In the genomic region with DNA sequence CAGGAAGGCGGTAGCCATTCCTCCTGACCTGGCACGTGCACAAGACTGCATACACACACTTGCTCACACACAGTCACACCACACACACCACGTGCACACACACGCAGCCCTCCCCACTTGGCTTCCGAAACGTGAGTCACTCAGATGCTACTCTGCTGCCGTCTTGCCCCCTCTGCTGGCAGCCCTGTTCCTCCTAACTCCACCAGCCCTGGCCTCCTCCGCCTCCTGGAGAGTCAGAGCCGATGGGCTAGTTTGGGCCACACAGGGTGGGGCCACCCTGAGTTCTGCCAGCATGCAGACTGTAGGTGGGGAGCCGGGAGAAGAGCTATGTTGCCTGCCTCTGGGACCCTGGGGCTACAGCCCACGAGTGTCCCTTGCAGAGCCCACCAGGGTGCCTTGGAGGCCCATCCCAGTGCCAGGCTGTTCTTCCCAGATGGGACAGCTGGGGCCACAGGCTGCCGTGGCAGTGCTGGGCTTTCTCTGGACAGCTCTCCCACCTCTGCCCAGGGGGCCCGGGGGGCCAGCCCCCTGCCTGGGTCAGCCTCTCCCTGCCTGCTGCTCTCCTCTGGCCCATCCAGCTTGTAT, we compare ENCODE assay signal across 8 cellular contexts. TPM values are rescaled to one million over a fixed set of nuclear protein-coding genes. Genes with fewer than 3 reads are reported as not detected.
DNase-seq lines count a peak whose midpoint lies in the region; ATAC-seq lines count a peak whose summit lies in the region.

No MANE protein-coding gene starts in this region.

- no peaks in the 10 kb centered on the region for H3K9me3 Mint-ChIP-seq in activated T-cell treated with anti-CD3 and anti-CD28 coated beads, Interleukin-2, amount 50 U/mL, for 4 hours

- in situ Hi-C loops in G401 (cut with HindIII; ENCODE audit: low sequenced_read_pairs), result no loop called here

- ATAC-seq in activated T-cell treated with anti-CD3 and anti-CD28 coated beads, Interleukin-2, amount 50 U/mL, for 4 hours, result peak; percentile 84 to 96
- no peak for ATAC-seq in GM21381 (IDR thresholded peaks at IDR 0.05; ENCODE audit: unreplicated experiment)
- no peak for ATAC-seq in HG03045 (IDR thresholded peaks at IDR 0.05; ENCODE audit: unreplicated experiment)
- no peak for ATAC-seq in HG02798 (IDR thresholded peaks at IDR 0.05; ENCODE audit: poor library complexity, unreplicated experiment)

- H3K4me1 Mint-ChIP-seq in activated T-cell treated with anti-CD3 and anti-CD28 coated beads, Interleukin-2, amount 50 U/mL, for 4 hours (ENCODE audit: low read depth), result peaks cover 17% of the 10 kb centered on the region

- H3K27me3 Mint-ChIP-seq in activated T-cell treated with anti-CD3 and anti-CD28 coated beads, Interleukin-2, amount 50 U/mL, for 4 hours (ENCODE audit: low read depth), result no peaks in the 10 kb centered on the region

- peaks cover 23% of the 10 kb centered on the region for H3K36me3 Mint-ChIP-seq in activated T-cell treated with anti-CD3 and anti-CD28 coated beads, Interleukin-2, amount 50 U/mL, for 4 hours (ENCODE audit: insufficient read depth)

- H3K4me3 Mint-ChIP-seq in activated T-cell treated with anti-CD3 and anti-CD28 coated beads, Interleukin-2, amount 50 U/mL, for 4 hours, result no peak overlapping the region

- DNase-seq in G401 (ENCODE audit: low spot score) (peak; percentile 67), NCI-H1694 treated with DMSO at 0.1 percent for 48 hours (lab: John Stamatoyannopoulos, UW) (peak; percentile 11), foreskin melanocyte (peak; percentile 70), smooth muscle cell of the brain vasculature (ENCODE audit: low read depth, low spot score) (peak; percentile 44)
- DNase-seq in activated T-cell treated with anti-CD3 and anti-CD28 coated beads, Interleukin-2, amount 50 U/mL, for 4 hours, result peak; percentile 52

RNA-seq across cellular contexts. Expression of a gene that starts 12.1 kb away (rescaled TPM):
- 222 and 282 TPM in 2 replicates for total RNA-seq in G401 (2014; rRNA removed; shearing (Covaris generic))
- total RNA-seq in activated T-cell treated with anti-CD3 and anti-CD28 coated beads, Interleukin-2, amount 50 U/mL, for 4 hours, result 10 to 100 TPM; 95.8 to 99.4 (median 97.9) TPM

RNA-seq across cellular contexts. Expression of a gene that starts 19.5 kb away (rescaled TPM):
- total RNA-seq in G401 (2014; rRNA removed; shearing (Covaris generic)), result 338 and 361 TPM in 2 replicates
- 100 to 1,000 TPM; 323 to 345 (median 343) TPM for total RNA-seq in activated T-cell treated with anti-CD3 and anti-CD28 coated beads, Interleukin-2, amount 50 U/mL, for 4 hours

RNA-seq across cellular contexts. Expression of a gene that starts 28.3 kb away (rescaled TPM):
- total RNA-seq in G401 (2014; rRNA removed; shearing (Covaris generic)), result 23.4 and 32.4 TPM in 2 replicates
- 10 to 100 TPM; 20.8 to 22.7 (median 22.3) TPM for total RNA-seq in activated T-cell treated with anti-CD3 and anti-CD28 coated beads, Interleukin-2, amount 50 U/mL, for 4 hours

Comparison
In these comparisons a context has a peak if more than half of its experiments do, and no peak if none do; other contexts are left out.
1. DNase-seq: peak in every context shown above with its lines; median percentile 70 in foreskin melanocyte; 67 in G401; 52 in activated T-cell treated with anti-CD3 and anti-CD28 coated beads, Interleukin-2, amount 50 U/mL, for 4 hours; 44 in smooth muscle cell of the brain vasculature; 11 in NCI-H1694 treated with DMSO at 0.1 percent for 48 hours.
2. ATAC-seq: peak in activated T-cell treated with anti-CD3 and anti-CD28 coated beads, Interleukin-2, amount 50 U/mL, for 4 hours (2 of 2); none in GM21381 (single experiment), HG03045 (single experiment) and HG02798 (single experiment).